Comparison of ENCODE assay signal across 16 cellular contexts in genomic region chr14:76941544-76942287, GRCh38.
DNase-seq lines count a peak whose midpoint lies in the region; ATAC-seq, FAIRE-seq and TF ChIP-seq lines count a peak whose summit lies in the region.
"Had no signal": no experiment of that assay in that cellular context is flagged by ENCODE, and none has a peak within 500 bp of the region (broad histone marks: within the 10 kb centered on the region; RNA-seq: fewer than 3 reads in every experiment).

No MANE protein-coding gene starts in this region.

- H3K9me3 ChIP-seq in IMR-90 (ENCODE audit: control insufficient read depth, insufficient read depth, low read length): no peaks in the 10 kb centered on the region
- no peaks in the 10 kb centered on the region for H3K9me3 ChIP-seq in ectodermal cell (ENCODE audit: control insufficient read depth, low read length)
- H3K9me3 ChIP-seq in neuronal stem cell (replicated peaks in 1 of 2; ENCODE audit: control insufficient read depth in 2 of 2, insufficient read depth in 1 of 2, low read depth in 1 of 2, low read length in 2 of 2): no peaks in the 10 kb centered on the region
- no peaks in the 10 kb centered on the region for H3K9me3 ChIP-seq in small intestine (ENCODE audit: control insufficient read depth, low read depth)
- H3K9me3 ChIP-seq: neutrophil had no signal

- H2BK15ac ChIP-seq in IMR-90 (ENCODE audit: low read depth, low read length) (peak overlapping the region; percentile 26; the same call in 1 of the 3 replicates), neuronal stem cell (ENCODE audit: low read length) (peak overlapping the region; percentile 26)

- H3K18ac ChIP-seq in IMR-90 (ENCODE audit: low read depth, low read length): no peak overlapping the region
- peak overlapping the region; percentile 84 for H3K18ac ChIP-seq in neuronal stem cell (ENCODE audit: low read length)

- no peak for TF ChIP-seq CTCF in IMR-90 (conservative IDR thresholded peaks at IDR 0.05; ENCODE audit: low read depth, low read length)

- H2BK12ac ChIP-seq in neuronal stem cell (ENCODE audit: low read length): peak overlapping the region; percentile 46

- H3K14ac ChIP-seq in IMR-90 (replicated peaks; ENCODE audit: low read depth, low read length) (peak overlapping the region; percentile 45; the same call in 1 of the 2 replicates), neuronal stem cell (ENCODE audit: low read length) (no peak overlapping the region)

- no peak overlapping the region for H2AK9ac ChIP-seq in IMR-90 (replicated peaks; ENCODE audit: low read depth, low read length, poor library complexity)

- no peak overlapping the region for H4K5ac ChIP-seq in IMR-90 (ENCODE audit: low read depth, low read length)

- peak overlapping the region; percentile 26; the same call in 1 of the 2 replicates for H2BK20ac ChIP-seq in IMR-90 (ENCODE audit: low read depth, low read length)

- H3K4ac ChIP-seq in IMR-90 (ENCODE audit: low read depth, low read length) (peak overlapping the region; percentile 32), neuronal stem cell (ENCODE audit: low read length) (no peak overlapping the region)

- no peak for TF ChIP-seq RAD21 in IMR-90 (IDR thresholded peaks at IDR 0.05; ENCODE audit: low read length)

- no peaks in the 10 kb centered on the region for H3K36me3 Mint-ChIP-seq in activated CD4-positive, alpha-beta T cell treated with anti-CD3 and anti-CD28 coated beads, Interleukin-2, amount 10 ng/mL, durations not matched to agents 24 days and 14 days (ENCODE audit: low read depth)

- no peak overlapping the region for H3K4me3 Mint-ChIP-seq in activated CD4-positive, alpha-beta T cell treated with anti-CD3 and anti-CD28 coated beads, Interleukin-2, amount 10 ng/mL, durations not matched to agents 24 days and 14 days

- TF ChIP-seq POLR2A in IMR-90 (IDR thresholded peaks at IDR 0.05; ENCODE audit: low read depth, low read length): no peak

- H3K4me3 ChIP-seq in IMR-90 (ENCODE audit: insufficient read depth, low read depth, low read length): no peak overlapping the region
- H3K4me3 ChIP-seq in ectodermal cell (ENCODE audit: insufficient read depth, low read depth, low read length): no peak overlapping the region
- H3K4me3 ChIP-seq in neuronal stem cell (ENCODE audit: low read length in 2 of 2): no peak overlapping the region
- H3K4me3 ChIP-seq in small intestine (ENCODE audit: low read depth in 1 of 2, low read length in 2 of 2): no peak overlapping the region

- POLR2A ChIA-PET in IMR-90 (lab: Charles Lee; ENCODE audit: unreplicated experiment): no interaction called here

- dilution Hi-C loops in IMR-90 (cut with HindIII; ENCODE audit: low sequenced_read_pairs, unreplicated experiment): no loop called here

- H2AFZ ChIP-seq in IMR-90 (replicated peaks; ENCODE audit: low read length, poor library complexity) (peak overlapping the region; percentile 24), neuronal stem cell (ENCODE audit: low read length) (peak overlapping the region; percentile 22)

- no peak overlapping the region for H3K56ac ChIP-seq in IMR-90 (ENCODE audit: extremely low read depth, insufficient read depth, low read length)

- H3K4me1 ChIP-seq in IMR-90 (ENCODE audit: control insufficient read depth, insufficient read depth, low read length) (peaks cover 30% of the 10 kb centered on the region), ectodermal cell (ENCODE audit: control insufficient read depth, insufficient read depth, low read length) (peaks cover 20% of the 10 kb centered on the region), neuronal stem cell (ENCODE audit: control insufficient read depth in 2 of 2, insufficient read depth in 1 of 2, low read depth in 1 of 2, low read length in 2 of 2) (peaks cover 18 to 33% of the 10 kb centered on the region in 2 donors), small intestine (ENCODE audit: control insufficient read depth in 2 of 2, insufficient read depth in 1 of 2, low read depth in 1 of 2, low read length in 1 of 2) (no peaks in the 10 kb centered on the region)

- no peaks in the 10 kb centered on the region for H4K20me1 ChIP-seq in IMR-90 (ENCODE audit: insufficient read depth, low read length)

- H3K9ac ChIP-seq in IMR-90 (ENCODE audit: low read depth, low read length) (no peak overlapping the region), neuronal stem cell (ENCODE audit: low read depth, low read length, poor library complexity) (no peak overlapping the region)

- H3K27ac ChIP-seq in IMR-90 (ENCODE audit: insufficient read depth, low read length) (no peak overlapping the region), ectodermal cell (ENCODE audit: insufficient read depth, low read depth, low read length, poor library complexity, severe bottlenecking) (peak overlapping the region; percentile 36), neuronal stem cell (replicated peaks; ENCODE audit: low read length) (no peak overlapping the region), small intestine (ENCODE audit: low read depth in 1 of 2, low read length in 1 of 2) (no peak overlapping the region)
- H3K27ac ChIP-seq: neutrophil had no signal

- no TSS peak for BruUV-seq in IMR-90 (replicated peaks; lab: Mats Ljungman, UMichigan)

- no peaks in the 10 kb centered on the region for H3K9me3 Mint-ChIP-seq in activated CD4-positive, alpha-beta T cell treated with anti-CD3 and anti-CD28 coated beads, Interleukin-2, amount 10 ng/mL, durations not matched to agents 24 days and 14 days

- H2BK5ac ChIP-seq in IMR-90 (ENCODE audit: low read depth, low read length, poor library complexity, severe bottlenecking): no peak overlapping the region
- peak overlapping the region; percentile 30 for H2BK5ac ChIP-seq in neuronal stem cell (ENCODE audit: low read length)

- H3K36me3 ChIP-seq in IMR-90 (ENCODE audit: control insufficient read depth, insufficient read depth, low read length) (no peaks in the 10 kb centered on the region), ectodermal cell (ENCODE audit: control insufficient read depth, insufficient read depth, low read length) (no peaks in the 10 kb centered on the region), neuronal stem cell (replicated peaks in 1 of 2; ENCODE audit: control insufficient read depth in 2 of 2, insufficient read depth in 2 of 2, low read length in 2 of 2) (no peaks in the 10 kb centered on the region), small intestine (ENCODE audit: control insufficient read depth in 2 of 2, insufficient read depth in 2 of 2, low read length in 2 of 2) (no peaks in the 10 kb centered on the region)
- H3K36me3 ChIP-seq: neutrophil had no signal

- ATAC-seq in IMR-90 (ENCODE audit: low read depth) (no peak), GM21360 (IDR thresholded peaks at IDR 0.05; ENCODE audit: unreplicated experiment) (no peak), GM21619 (IDR thresholded peaks at IDR 0.05; ENCODE audit: unreplicated experiment) (no peak)
- ATAC-seq: left cardiac atrium had no signal

- H3K79me1 ChIP-seq in IMR-90 (ENCODE audit: low read depth in 1 of 2, low read length in 2 of 2) (peaks cover 0 to 3% of the 10 kb centered on the region in 2 experiments; a peak in 1 of 4 replicates), neuronal stem cell (ENCODE audit: low read depth, low read length) (no peaks in the 10 kb centered on the region)

- intact Hi-C loops in activated CD4-positive, alpha-beta T cell treated with anti-CD3 and anti-CD28 coated beads, Interleukin-2, amount 10 ng/mL, durations not matched to agents 24 days and 14 days (cut with micrococcal nuclease): loop anchor here (2.0 kb wide), 2 partner anchors 13 to 29 kb away; no protein-coding TSS in a partner anchor
- intact Hi-C loops in IMR-90 (cut with micrococcal nuclease): no loop called here

- H2BK120ac ChIP-seq in IMR-90 (ENCODE audit: low read depth, low read length): peak overlapping the region; percentile 65; the same call in 1 of the 2 replicates
- H2BK120ac ChIP-seq in neuronal stem cell (ENCODE audit: low read depth, low read length): no peak overlapping the region

- H4K8ac ChIP-seq in IMR-90 (ENCODE audit: low read depth in 2 of 2, low read length in 2 of 2) (peak overlapping the region in 1 of 2 experiments; percentile 49; a peak in 1 of 4 replicates), neuronal stem cell (ENCODE audit: low read depth, low read length) (no peak overlapping the region)

- 80% methylated on average over 3 of the region's 13 CpGs; no CpG with 5 or more reads in 1 of the 2 experiments for WGBS in IMR-90 (ENCODE audit: extremely low coverage in 2 of 2, insufficient read length in 1 of 2), 2 experiments
- WGBS in ectodermal cell, 2 experiments: 70 to 76% methylated on average over 13 of the region's 13 CpGs
- no CpG with 5 or more reads among the region's 13 CpGs for WGBS in neuronal stem cell (ENCODE audit: extremely low coverage in 2 of 2, insufficient read length in 2 of 2, insufficient replicate concordance in 1 of 2), 2 donors
- 74 to 83% (median 82%) methylated on average over 13 of the region's 13 CpGs for WGBS in small intestine, 3 donors

- H2AK5ac ChIP-seq in IMR-90 (ENCODE audit: low read depth, low read length) (peak overlapping the region; percentile 39; the same call in 1 of the 2 replicates), neuronal stem cell (ENCODE audit: low read depth, low read length) (peak overlapping the region; percentile 67)

- no peak for FAIRE-seq in small intestine (lab: Jason Lieb, UNC)
- FAIRE-seq: D721Med had no signal

- H3K27ac Mint-ChIP-seq in activated CD4-positive, alpha-beta T cell treated with anti-CD3 and anti-CD28 coated beads, Interleukin-2, amount 10 ng/mL, durations not matched to agents 24 days and 14 days: peak overlapping the region; percentile 71

- H4K91ac ChIP-seq in IMR-90 (ENCODE audit: insufficient read depth, low read depth, low read length) (no peak overlapping the region), neuronal stem cell (ENCODE audit: low read depth, low read length, poor library complexity) (no peak overlapping the region)

- H3K27me3 Mint-ChIP-seq in activated CD4-positive, alpha-beta T cell treated with anti-CD3 and anti-CD28 coated beads, Interleukin-2, amount 10 ng/mL, durations not matched to agents 24 days and 14 days: no peaks in the 10 kb centered on the region

- in situ Hi-C loops in IMR-90 (cut with MboI; ENCODE audit: low sequenced_read_pairs): no loop called here

- DNase-seq in activated CD4-positive, alpha-beta T cell treated with anti-CD3 and anti-CD28 coated beads, Interleukin-2, amount 10 ng/mL, durations not matched to agents 24 days and 14 days: no peak
- no peak for DNase-seq in activated CD4-positive, alpha-beta T cell treated with anti-CD3 and anti-CD28 coated beads, Interleukin-2, amount 50 U/mL, for 4 hours
- DNase-seq in IMR-90 (no peak), neuronal stem cell (ENCODE audit: low spot score) (no peak), small intestine (no peak)
- DNase-seq: activated CD4-positive, alpha-beta T cell treated with anti-CD3 and anti-CD28 coated beads for 4 hours; activated naive CD4-positive, alpha-beta T cell treated with anti-CD3 and anti-CD28 coated beads, Interleukin-2, amount 50 U/mL, for 16 hours; left cardiac atrium; NCI-H1436 treated with DMSO at 0.1 percent for 48 hours; NCI-H526 treated with DMSO at 0.1 percent for 48 hours; stimulated activated CD8-positive, alpha-beta memory T cell treated with anti-CD3 and anti-CD28 coated beads, Interleukin-4, amount 100 ng/mL, for 48 hours had no signal

- CTCF ChIA-PET in IMR-90 (lab: Yijun Ruan, JAX): interaction anchor here (0.6 kb wide), 1 partner anchor 96 kb away, joined by 5 read pairs; no protein-coding TSS in a partner anchor

- H3K4me2 ChIP-seq in IMR-90 (ENCODE audit: low read depth, low read length) (no peak overlapping the region), neuronal stem cell (ENCODE audit: insufficient read depth, low read length, poor library complexity, severe bottlenecking) (no peak overlapping the region)

- H3K4me1 Mint-ChIP-seq in activated CD4-positive, alpha-beta T cell treated with anti-CD3 and anti-CD28 coated beads, Interleukin-2, amount 10 ng/mL, durations not matched to agents 24 days and 14 days: peaks cover 17% of the 10 kb centered on the region

- H3K9me1 ChIP-seq in IMR-90 (ENCODE audit: insufficient read depth, low read length): peaks cover 21% of the 10 kb centered on the region

- H3K27me3 ChIP-seq in IMR-90 (ENCODE audit: control insufficient read depth, insufficient read depth, low read length) (no peaks in the 10 kb centered on the region), ectodermal cell (ENCODE audit: control insufficient read depth, insufficient read depth, low read length, poor library complexity, severe bottlenecking) (no peaks in the 10 kb centered on the region), neuronal stem cell (ENCODE audit: control insufficient read depth in 3 of 3, insufficient read depth in 3 of 3, low read depth in 1 of 3, low read length in 3 of 3) (no peaks in the 10 kb centered on the region), small intestine (ENCODE audit: control insufficient read depth in 2 of 2, insufficient read depth in 2 of 2, low read length in 2 of 2) (no peaks in the 10 kb centered on the region)
- H3K27me3 ChIP-seq: neutrophil had no signal

- H3K23ac ChIP-seq in IMR-90 (ENCODE audit: low read depth, low read length) (no peak overlapping the region), neuronal stem cell (ENCODE audit: low read depth, low read length, poor library complexity) (no peak overlapping the region)
